Comparison of ENCODE assay signal across 14 cellular contexts in the genomic region with DNA sequence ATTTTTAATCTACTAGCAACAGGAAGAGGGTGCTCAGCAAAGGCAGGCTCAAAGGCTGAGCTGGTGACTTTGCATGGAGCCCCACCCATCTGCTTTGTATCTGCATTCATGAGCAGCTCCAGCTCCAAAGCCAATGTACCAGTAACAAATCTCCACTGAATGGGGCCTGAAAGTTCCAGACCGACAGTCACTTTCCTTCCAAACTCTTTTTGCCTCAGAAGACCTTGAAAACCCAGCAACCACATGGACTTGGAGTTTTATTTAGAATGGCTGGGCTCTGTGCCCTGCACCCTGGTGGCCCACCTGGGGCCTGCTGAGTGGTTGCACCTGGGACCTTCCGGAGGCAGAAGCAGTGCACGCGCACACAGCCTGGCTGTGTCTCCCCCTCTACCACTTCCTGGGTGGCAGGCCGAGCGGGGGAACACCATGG.
A peak's percentile ranks its signal among the peaks of the same experiment; 100 is the strongest.
DNase-seq lines count a peak whose midpoint lies in the region; ATAC-seq, FAIRE-seq and TF ChIP-seq lines count a peak whose summit lies in the region.
"Had no signal": no experiment of that assay in that cellular context is flagged by ENCODE, and none has a peak within 500 bp of the region (broad histone marks: within the 10 kb centered on the region; RNA-seq: fewer than 3 reads in every experiment).

No MANE protein-coding gene starts in this region.

- H3K9me3 ChIP-seq in HepG2 (ENCODE audit: low read length) (peaks cover 6% of the 10 kb centered on the region; the same call in 1 of the 2 replicates), right lobe of liver (no peaks in the 10 kb centered on the region)

- intact Hi-C loops in HepG2 (cut with micrococcal nuclease; ENCODE audit: unreplicated experiment) (no loop called here), right lobe of liver (cut with DNase I) (no loop called here), cardiac septum (cut with DNase I) (no loop called here)

- no peak for TF ChIP-seq EP300 in HepG2 (IDR thresholded peaks at IDR 0.05; ENCODE audit: low read depth in 2 of 2, low read length in 2 of 2)
- no peak for TF ChIP-seq EP300 in HepG2 (CRISPR knock-in tag; IDR thresholded peaks at IDR 0.05; ENCODE audit: borderline replicate concordance)

- no peak for TF ChIP-seq POLR2A in HepG2 (IDR thresholded peaks at IDR 0.05; ENCODE audit: insufficient read depth in 1 of 2, low read depth in 2 of 2, low read length in 2 of 2)
- no peak for TF ChIP-seq POLR2A in right lobe of liver (IDR thresholded peaks at IDR 0.05)

- H3K27me3 ChIP-seq in HepG2 (ENCODE audit: control insufficient read depth in 1 of 2, insufficient read depth in 2 of 2, low read length in 2 of 2): peaks cover 0 to 5% of the 10 kb centered on the region in 2 experiments; a peak in 1 of 5 replicates
- H3K27me3 ChIP-seq in right lobe of liver: no peaks in the 10 kb centered on the region

- peaks cover 5% of the 10 kb centered on the region for H3K27me3 Mint-ChIP-seq in activated CD4-positive, alpha-beta memory T cell treated with anti-CD3 and anti-CD28 coated beads, Interleukin-2, amount 10 ng/mL, durations not matched to agents 7 days and 5 days
- H3K27me3 Mint-ChIP-seq in stimulated activated naive CD8-positive, alpha-beta T cell treated with anti-CD3 and anti-CD28 coated beads, Interleukin-15, amount 100 ng/mL, for 72 hours: no peaks in the 10 kb centered on the region

- in situ Hi-C loops in HepG2 (cut with HindIII; ENCODE audit: extremely low pct_ligation_motif_present, low pct_unique_long_range_greater_than_20kb): no loop called here

- H3K27ac Mint-ChIP-seq in activated CD4-positive, alpha-beta memory T cell treated with anti-CD3 and anti-CD28 coated beads, Interleukin-2, amount 10 ng/mL, durations not matched to agents 7 days and 5 days: peak overlapping the region; percentile 70
- H3K27ac Mint-ChIP-seq in stimulated activated naive CD8-positive, alpha-beta T cell treated with anti-CD3 and anti-CD28 coated beads, Interleukin-15, amount 100 ng/mL, for 72 hours: no peak overlapping the region
- H3K27ac Mint-ChIP-seq: natural killer cell treated with Interleukin-12 subunit alpha and Interleukin-12 subunit beta and Interleukin-15 and Interleukin-18, amount 100 ng/mL, for 72 hours had no signal

- no peak overlapping the region for H2AFZ ChIP-seq in HepG2 (ENCODE audit: low read length)

- CTCF ChIA-PET in HepG2 (lab: Yijun Ruan, JAX; ENCODE audit: low intra/inter-chr PET ratio, low total read pairs): no interaction called here
- CTCF ChIA-PET in activated CD4-positive, alpha-beta memory T cell treated with anti-CD3 and anti-CD28 coated beads, Interleukin-2, amount 10 ng/mL, durations not matched to agents 7 days and 5 days (lab: Charles Lee): interaction anchor here (0.6 kb wide), 1 partner anchor 430 kb away, joined by 4 read pairs; no protein-coding TSS in a partner anchor

- H3K4me3 Mint-ChIP-seq in activated CD4-positive, alpha-beta memory T cell treated with anti-CD3 and anti-CD28 coated beads, Interleukin-2, amount 10 ng/mL, durations not matched to agents 7 days and 5 days: no peak overlapping the region
- no peak overlapping the region for H3K4me3 Mint-ChIP-seq in stimulated activated naive CD8-positive, alpha-beta T cell treated with anti-CD3 and anti-CD28 coated beads, Interleukin-15, amount 100 ng/mL, for 72 hours
- H3K4me3 Mint-ChIP-seq: natural killer cell treated with Interleukin-12 subunit alpha and Interleukin-12 subunit beta and Interleukin-15 and Interleukin-18, amount 100 ng/mL, for 72 hours had no signal

- 49% methylated on average over 6 of the region's 6 CpGs for WGBS in HepG2 (ENCODE audit: low lambda C conversion rate)
- 76% methylated on average over 3 of the region's 6 CpGs for WGBS in right lobe of liver (ENCODE audit: insufficient coverage, low coverage, low lambda C conversion rate, missing lambda C conversion rate)

- BruUV-seq in HepG2 (replicated peaks; lab: Mats Ljungman, UMichigan): no TSS peak

- TF ChIP-seq CTCF in HepG2 (CRISPR knock-in tag; IDR thresholded peaks at IDR 0.05) (no peak), right lobe of liver (IDR thresholded peaks at IDR 0.05) (no peak)

- POLR2A ChIA-PET in HepG2 (lab: Yijun Ruan, JAX): no interaction called here
- POLR2A ChIA-PET in activated CD4-positive, alpha-beta memory T cell treated with anti-CD3 and anti-CD28 coated beads, Interleukin-2, amount 10 ng/mL, durations not matched to agents 7 days and 5 days (lab: Charles Lee): no interaction called here

- H3K9me3 Mint-ChIP-seq in activated CD4-positive, alpha-beta memory T cell treated with anti-CD3 and anti-CD28 coated beads, Interleukin-2, amount 10 ng/mL, durations not matched to agents 7 days and 5 days: peaks cover 16% of the 10 kb centered on the region
- H3K9me3 Mint-ChIP-seq in stimulated activated naive CD8-positive, alpha-beta T cell treated with anti-CD3 and anti-CD28 coated beads, Interleukin-15, amount 100 ng/mL, for 72 hours: peaks cover 17 to 19% of the 10 kb centered on the region in 2 donors

- H3K36me3 ChIP-seq in HepG2 (replicated peaks in 1 of 2; ENCODE audit: control insufficient read depth in 1 of 2, insufficient read depth in 2 of 2, low read length in 2 of 2) (no peaks in the 10 kb centered on the region), right lobe of liver (no peaks in the 10 kb centered on the region)

- H3K4me1 ChIP-seq in HepG2 (ENCODE audit: insufficient read depth, low read length) (no peaks in the 10 kb centered on the region), right lobe of liver (no peaks in the 10 kb centered on the region)

- H3K4me2 ChIP-seq in HepG2 (ENCODE audit: low read depth, low read length): no peak overlapping the region

- no peak overlapping the region for H3K4me3 ChIP-seq in HepG2 (replicated peaks in 1 of 3; ENCODE audit: insufficient read depth in 1 of 3, low read depth in 2 of 3, low read length in 3 of 3)
- no peak overlapping the region for H3K4me3 ChIP-seq in right lobe of liver

- no peak for FAIRE-seq in HepG2 (lab: Jason Lieb, UNC)
- FAIRE-seq: frontal cortex, TTC549 had no signal

- no peak overlapping the region for H3K9ac ChIP-seq in HepG2 (ENCODE audit: insufficient read depth, low read depth, low read length)

- H3K4me1 Mint-ChIP-seq in activated CD4-positive, alpha-beta memory T cell treated with anti-CD3 and anti-CD28 coated beads, Interleukin-2, amount 10 ng/mL, durations not matched to agents 7 days and 5 days: peaks cover 11% of the 10 kb centered on the region
- H3K4me1 Mint-ChIP-seq in stimulated activated naive CD8-positive, alpha-beta T cell treated with anti-CD3 and anti-CD28 coated beads, Interleukin-15, amount 100 ng/mL, for 72 hours: peaks cover 18% of the 10 kb centered on the region

- no peaks in the 10 kb centered on the region for H4K20me1 ChIP-seq in HepG2 (ENCODE audit: insufficient read depth, low read length)

- DNase-seq in HepG2 (ENCODE audit: low spot score) (no peak), right lobe of liver (no peak), cerebellum (ENCODE audit: low spot score) (peak; percentile 52), cardiac septum (ENCODE audit: low spot score) (no peak), NCI-H2107 (lab: John Stamatoyannopoulos, UW) (no peak)
- no peak for DNase-seq in activated CD4-positive, alpha-beta memory T cell treated with anti-CD3 and anti-CD28 coated beads, Interleukin-2, amount 10 ng/mL, durations not matched to agents 7 days and 5 days
- DNase-seq in stimulated activated naive CD8-positive, alpha-beta T cell treated with anti-CD3 and anti-CD28 coated beads, Interleukin-15, amount 100 ng/mL, for 72 hours: peak; percentile 13 to 26
- DNase-seq: amniotic stem cell, left cardiac atrium had no signal

- TF ChIP-seq RAD21 in HepG2 (CRISPR knock-in tag; IDR thresholded peaks at IDR 0.05): no peak

- H3K27ac ChIP-seq in HepG2 (ENCODE audit: extremely low read length, insufficient read depth, low read length): no peak overlapping the region
- H3K27ac ChIP-seq in right lobe of liver: no peak overlapping the region
- H3K27ac ChIP-seq: HL-60 had no signal

- no peaks in the 10 kb centered on the region for H3K79me2 ChIP-seq in HepG2 (ENCODE audit: insufficient read depth, low read length)

- peak; percentile 88 for ATAC-seq in HepG2
- ATAC-seq in right lobe of liver: no peak
- ATAC-seq in stimulated activated naive CD8-positive, alpha-beta T cell treated with anti-CD3 and anti-CD28 coated beads, Interleukin-15, amount 100 ng/mL, for 72 hours: peak; percentile 86
- no peak for ATAC-seq in HG03432 (IDR thresholded peaks at IDR 0.05; ENCODE audit: unreplicated experiment)
- ATAC-seq: left cardiac atrium; natural killer cell treated with Interleukin-12 subunit alpha and Interleukin-12 subunit beta and Interleukin-15 and Interleukin-18, amount 100 ng/mL, for 72 hours had no signal

- H3K36me3 Mint-ChIP-seq in activated CD4-positive, alpha-beta memory T cell treated with anti-CD3 and anti-CD28 coated beads, Interleukin-2, amount 10 ng/mL, durations not matched to agents 7 days and 5 days (ENCODE audit: low read depth): peaks cover 5% of the 10 kb centered on the region

TF ChIP-seq in HepG2, 621 proteins besides CTCF, POLR2A, EP300 and RAD21 (continues in another document):
- TF ChIP-seq, protein P1, sequence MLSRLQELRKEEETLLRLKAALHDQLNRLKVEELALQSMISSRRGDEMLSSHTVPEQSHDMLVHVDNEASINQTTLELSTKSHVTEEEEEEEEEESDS (CRISPR knock-in tag; IDR thresholded peaks at IDR 0.05; ENCODE audit: borderline replicate concordance): no peak
- TF ChIP-seq BRD4 (CRISPR knock-in tag; IDR thresholded peaks at IDR 0.05) (no peak), NCOR1 (IDR thresholded peaks at IDR 0.05; ENCODE audit: borderline replicate concordance, low read length) (no peak), KLF11 (CRISPR knock-in tag; IDR thresholded peaks at IDR 0.05) (no peak)

Comparison
In these comparisons a context has a peak if more than half of its experiments do, and no peak if none do; other contexts are left out.
1. ATAC-seq: peak in HepG2 (single experiment) and stimulated activated naive CD8-positive, alpha-beta T cell treated with anti-CD3 and anti-CD28 coated beads, Interleukin-15, amount 100 ng/mL, for 72 hours (single experiment); none in right lobe of liver (0 of 4) and HG03432 (single experiment).
2. DNase-seq: peak in cerebellum (single experiment) and stimulated activated naive CD8-positive, alpha-beta T cell treated with anti-CD3 and anti-CD28 coated beads, Interleukin-15, amount 100 ng/mL, for 72 hours (2 of 2); none in HepG2 (single experiment), right lobe of liver (0 of 3), activated CD4-positive, alpha-beta memory T cell treated with anti-CD3 and anti-CD28 coated beads, Interleukin-2, amount 10 ng/mL, durations not matched to agents 7 days and 5 days (single experiment), cardiac septum (single experiment) and NCI-H2107 (single experiment).